Comparison of ENCODE assay signal across 14 cellular contexts in the genomic region with DNA sequence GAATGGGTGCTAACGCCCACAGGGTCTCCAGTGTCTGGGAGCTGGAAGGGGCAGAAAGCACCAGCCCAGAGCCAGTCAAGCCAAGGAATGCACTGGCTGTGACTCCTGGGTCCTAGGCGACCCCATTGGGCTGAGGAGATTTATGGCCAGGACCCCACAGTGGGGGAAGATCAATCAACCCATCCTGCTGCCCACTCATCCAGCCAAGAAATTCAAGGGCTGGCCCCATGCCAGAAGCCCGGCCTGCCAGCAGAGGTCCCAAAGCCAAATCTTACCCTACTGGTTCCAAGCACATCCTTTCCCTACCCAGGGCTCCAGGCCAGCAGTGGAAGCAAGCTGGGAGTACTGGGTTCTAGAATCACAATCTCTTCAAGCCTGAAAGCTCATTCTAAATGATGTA. TPM values are rescaled to one million over a fixed set of nuclear protein-coding genes. Genes with fewer than 3 reads are reported as not detected.
DNase-seq lines count a peak whose midpoint lies in the region; TF ChIP-seq lines count a peak whose summit lies in the region.
"Had no signal": no experiment of that assay in that cellular context is flagged by ENCODE, and none has a peak within 500 bp of the region (broad histone marks: within the 10 kb centered on the region; RNA-seq: fewer than 3 reads in every experiment).

No MANE protein-coding gene starts in this region.

- H3K9ac ChIP-seq in Karpas-422 (ENCODE audit: low read length) = no peak overlapping the region
- H3K9ac ChIP-seq: BLaER1 had no signal

- H3K4me3 ChIP-seq in epithelial cell of proximal tubule (ENCODE audit: low read depth, low read length) = no peak overlapping the region
- no peak overlapping the region for H3K4me3 ChIP-seq in Karpas-422 (ENCODE audit: low read length)
- H3K4me3 ChIP-seq: BLaER1, PC-9 had no signal

- no peaks in the 10 kb centered on the region for H3K36me3 ChIP-seq in Karpas-422 (ENCODE audit: insufficient read depth, low read length)
- H3K36me3 ChIP-seq: BLaER1 had no signal

- H3K79me2 ChIP-seq in Karpas-422 (ENCODE audit: low read length) = no peaks in the 10 kb centered on the region

- intact Hi-C loops in posterior vena cava (cut with DNase I) = no loop called here

- no peaks in the 10 kb centered on the region for H4K20me1 ChIP-seq in Karpas-422 (ENCODE audit: insufficient read depth, low read depth, low read length)
- H4K20me1 ChIP-seq: BLaER1 had no signal

- peak; percentile 10 for TF ChIP-seq CTCF in epithelial cell of proximal tubule (conservative IDR thresholded peaks at IDR 0.05; ENCODE audit: low read depth, low read length)

- peaks cover 2% of the 10 kb centered on the region; the same call in 1 of the 2 replicates for H3K4me1 ChIP-seq in Karpas-422 (ENCODE audit: low read length)
- H3K4me1 ChIP-seq: BLaER1 had no signal

- no peaks in the 10 kb centered on the region for H3K27me3 ChIP-seq in Karpas-422 (ENCODE audit: low read length)

- H3K4me2 ChIP-seq in Karpas-422 (ENCODE audit: low read depth, low read length, poor library complexity, severe bottlenecking) = no peak overlapping the region
- H3K4me2 ChIP-seq: BLaER1, PC-9 had no signal

- no peaks in the 10 kb centered on the region for H3K9me2 ChIP-seq in Karpas-422 (replicated peaks; ENCODE audit: insufficient read depth, low read length)

- H2AFZ ChIP-seq in Karpas-422 (ENCODE audit: low read length) = no peak overlapping the region
- H2AFZ ChIP-seq: PC-9 had no signal

- no peaks in the 10 kb centered on the region for H3K9me3 ChIP-seq in Karpas-422 (ENCODE audit: low read length)
- H3K9me3 ChIP-seq: BLaER1 had no signal

- no peak overlapping the region for H3K27ac ChIP-seq in Karpas-422 (ENCODE audit: low read length)
- H3K27ac ChIP-seq: 22Rv1, BLaER1, PC-9 had no signal

- peak; percentile 53 for DNase-seq in DMS 273 (lab: John Stamatoyannopoulos, UW; ENCODE audit: unreplicated experiment)
- no peak for DNase-seq in DMS 273 treated with DMSO at 0.1 percent for 48 hours (lab: John Stamatoyannopoulos, UW)
- peak; percentile 17 for DNase-seq in OCI-M1 (lab: John Stamatoyannopoulos, UW)
- DNase-seq in epithelial cell of proximal tubule (ENCODE audit: low read depth) = no peak
- DNase-seq in posterior vena cava (ENCODE audit: low spot score) = peak; percentile 76
- no peak for DNase-seq in NCI-H2107 treated with DMSO at 0.1 percent for 48 hours (lab: John Stamatoyannopoulos, UW; ENCODE audit: unreplicated experiment)
- DNase-seq in Karpas-422 = no peak
- DNase-seq in amniotic stem cell (lab: John Stamatoyannopoulos, UW) = no peak
- DNase-seq: HCEC 1CT, NCI-H1048, PC-9 had no signal

RNA-seq across cellular contexts. Expression of a gene that starts 6.8 kb away (rescaled TPM):
- total RNA-seq in epithelial cell of proximal tubule (14.3 and 43.2 TPM in 2 replicates), posterior vena cava (1 to 10 TPM in 1 of 2 donors, under 1 TPM in 1; 0.76 to 1.0 TPM)
- not detected in 2 replicates for total RNA-seq in Karpas-422 (2014; rRNA removed; shearing (Covaris generic); ENCODE audit: low replicate concordance)

RNA-seq across cellular contexts. Expression of a gene that starts 35.4 kb away (rescaled TPM):
- total RNA-seq in epithelial cell of proximal tubule = 0.69 and 1.4 TPM in 2 replicates
- 1 to 10 TPM; 5.3 to 8.7 TPM for total RNA-seq in posterior vena cava
- total RNA-seq in Karpas-422 (2014; rRNA removed; shearing (Covaris generic); ENCODE audit: low replicate concordance) = not detected in 2 replicates
- total RNA-seq: HT-29, PC-9 had no signal

RNA-seq across cellular contexts. Expression of a gene that starts 59.4 kb away (rescaled TPM):
- total RNA-seq in epithelial cell of proximal tubule = not detected in 2 replicates
- total RNA-seq in posterior vena cava = under 1 TPM; 0.10 to 0.32 TPM
- total RNA-seq in Karpas-422 (2014; rRNA removed; shearing (Covaris generic); ENCODE audit: low replicate concordance) = not detected in 2 replicates
- total RNA-seq: HT-29, PC-9 had no signal

Comparison
In these comparisons a context has a peak if more than half of its experiments do, and no peak if none do; other contexts are left out.
1. DNase-seq: peak in DMS 273 (single experiment), OCI-M1 (single experiment) and posterior vena cava (single experiment); none in DMS 273 treated with DMSO at 0.1 percent for 48 hours (single experiment), epithelial cell of proximal tubule (single experiment), NCI-H2107 treated with DMSO at 0.1 percent for 48 hours (single experiment), Karpas-422 (single experiment) and amniotic stem cell (single experiment).